Comparison of ENCODE assay signal across 20 cellular contexts in genomic region chr5:122996102-122996501, GRCh38.
"Had no signal": no experiment of that assay in that cellular context is flagged by ENCODE, and none has a peak within 500 bp of the region (broad histone marks: within the 10 kb centered on the region; RNA-seq: fewer than 3 reads in every experiment).

No MANE protein-coding gene starts in this region.

- H3K9me3 ChIP-seq: SJSA1 had no signal

- H3K4me1 ChIP-seq: SJSA1 had no signal

- H3K36me3 Mint-ChIP-seq: IgD-negative memory B cell had no signal

- H3K27ac ChIP-seq: KMS-11, SJSA1, SK-N-MC had no signal

- H3K36me3 ChIP-seq: SJSA1 had no signal

- H3K4me3 ChIP-seq: K562, SJSA1, SK-N-MC had no signal

- H3K27ac Mint-ChIP-seq: IgD-negative memory B cell had no signal

- ATAC-seq: K562 had no signal

- H3K4me3 Mint-ChIP-seq: IgD-negative memory B cell had no signal

- H3K27me3 ChIP-seq: SJSA1 had no signal

- DNase-seq: Kasumi-1, MM.1S, NCI-H1092 treated with DMSO at 0.1 percent for 48 hours, NCI-H1436 treated with DMSO at 0.1 percent for 48 hours, NCI-H1694, NCI-H187 treated with DMSO at 0.1 percent for 48 hours, NCI-H2029 treated with DMSO at 0.1 percent for 48 hours, NCI-H2107, NCI-H2227 treated with DMSO at 0.1 percent for 48 hours, NCI-H524 treated with DMSO at 0.1 percent for 48 hours, NCI-H69, NCI-H774, Right ventricle myocardium superior, RPMI8226, SIG-M5 had no signal

- H3K9me3 Mint-ChIP-seq: IgD-negative memory B cell had no signal

- H3K27me3 Mint-ChIP-seq: IgD-negative memory B cell had no signal
